26 cellular contexts compared by ENCODE assay signal in genomic region chr6:111154981-111155380, GRCh38.
DNase-seq lines count a peak whose midpoint lies in the region; ATAC-seq and TF ChIP-seq lines count a peak whose summit lies in the region.
"Had no signal": no experiment of that assay in that cellular context is flagged by ENCODE, and none has a peak within 500 bp of the region (broad histone marks: within the 10 kb centered on the region; RNA-seq: fewer than 3 reads in every experiment).

No MANE protein-coding gene starts in this region.

- no peaks in the 10 kb centered on the region for H3K27me3 ChIP-seq in SJCRH30
- H3K27me3 ChIP-seq: BE2C, uterus had no signal

- peaks cover 21% of the 10 kb centered on the region for H3K4me1 ChIP-seq in SJCRH30
- H3K4me1 ChIP-seq: BE2C, uterus had no signal

- H3K27ac ChIP-seq in SJCRH30: peak overlapping the region; percentile 20; the same call in 1 of the 2 replicates
- H3K27ac ChIP-seq: thoracic aorta, uterus, WERI-Rb-1 had no signal

- H3K4me3 ChIP-seq in SJCRH30: no peak overlapping the region
- no peak overlapping the region for H3K4me3 ChIP-seq in epithelial cell of esophagus (ENCODE audit: low read length)
- H3K4me3 ChIP-seq: GM23338, K562, lung, mucosa of descending colon, thoracic aorta, uterus had no signal

- DNase-seq in activated T-cell treated with anti-CD3 and anti-CD28 coated beads for 24 hours (ENCODE audit: low read depth) (peak; percentile 17), SJCRH30 (peak; percentile 34 to 51), epithelial cell of esophagus (ENCODE audit: low read depth) (peak; percentile 9), DMS79 (lab: John Stamatoyannopoulos, UW) (no peak), occipital lobe (lab: John Stamatoyannopoulos, UW) (no peak)
- no peak for DNase-seq in activated T-cell treated with anti-CD3 and anti-CD28 coated beads, Interleukin-2, amount 50 U/mL, for 48 hours
- peak; percentile 21 for DNase-seq in stimulated activated CD4-positive, alpha-beta T cell treated with anti-CD3 and anti-CD28 coated beads, Interleukin-4, amount 100 ng/mL, for 24 hours
- DNase-seq: activated gamma-delta T cell; anterior cingulate cortex; BE2C; dermis blood vessel endothelial cell; GF-D8; kidney; mucosa of descending colon; NCI-H1436; NCI-H446; OCI-M1; stimulated activated naive B cell treated with anti-CD40 and anti-IgM and Interleukin-4, amounts not matched to agents 10 μg/mL and 1 μg/mL and 100 μg/mL, for 72 hours; uterus; WERI-Rb-1 had no signal

- TF ChIP-seq CTCF in epithelial cell of esophagus (IDR thresholded peaks at IDR 0.05; ENCODE audit: insufficient read depth, low read depth, low read length, missing control alignments): no peak

- ATAC-seq in HG03159 (IDR thresholded peaks at IDR 0.05; ENCODE audit: unreplicated experiment): no peak
- ATAC-seq: GM23338, K562, mucosa of descending colon, sciatic nerve had no signal

- H3K9me3 ChIP-seq in SJCRH30 (replicated peaks): no peaks in the 10 kb centered on the region; the same call in 1 of the 2 replicates
- H3K9me3 ChIP-seq: BE2C, mucosa of descending colon, thoracic aorta, uterus had no signal

- H3K36me3 ChIP-seq in SJCRH30: no peaks in the 10 kb centered on the region
- H3K36me3 ChIP-seq: BE2C, thoracic aorta, uterus, WERI-Rb-1 had no signal

Comparison
In these comparisons a context has a peak if more than half of its experiments do, and no peak if none do; other contexts are left out.
1. DNase-seq: peak in activated T-cell treated with anti-CD3 and anti-CD28 coated beads for 24 hours (single experiment), SJCRH30 (2 of 2), epithelial cell of esophagus (single experiment) and stimulated activated CD4-positive, alpha-beta T cell treated with anti-CD3 and anti-CD28 coated beads, Interleukin-4, amount 100 ng/mL, for 24 hours (single experiment); none in activated T-cell treated with anti-CD3 and anti-CD28 coated beads, Interleukin-2, amount 50 U/mL, for 48 hours (0 of 2), DMS79 (single experiment) and occipital lobe (single experiment).